28 cellular contexts compared by ENCODE assay signal in genomic region chr13:67283602-67284001, GRCh38. TPM values are rescaled to one million over a fixed set of nuclear protein-coding genes. Genes with fewer than 3 reads are reported as not detected.
DNase-seq lines count a peak whose midpoint lies in the region; ATAC-seq and TF ChIP-seq lines count a peak whose summit lies in the region.
"Had no signal": no experiment of that assay in that cellular context is flagged by ENCODE, and none has a peak within 500 bp of the region (broad histone marks: within the 10 kb centered on the region; RNA-seq: fewer than 3 reads in every experiment).

No MANE protein-coding gene starts in this region.

- peak overlapping the region; percentile 51 for H3K27ac ChIP-seq in hepatocyte
- no peak overlapping the region for H3K27ac ChIP-seq in aorta (ENCODE audit: low read depth in 1 of 2, low read length in 2 of 2)
- H3K27ac ChIP-seq: epithelial cell of prostate, left ventricle myocardium inferior, psoas muscle, thoracic aorta, vagina had no signal

- no peak for ATAC-seq in aorta (ENCODE audit: low FRiP score)
- no peak for ATAC-seq in HG03097 (IDR thresholded peaks at IDR 0.05; ENCODE audit: low FRiP score, unreplicated experiment)
- ATAC-seq in HG03521 (IDR thresholded peaks at IDR 0.05; ENCODE audit: unreplicated experiment): no peak
- ATAC-seq: naive thymus-derived CD4-positive, alpha-beta T cell; psoas muscle; stimulated activated naive CD8-positive, alpha-beta T cell treated with anti-CD3 and anti-CD28 coated beads, Interleukin-15, Interleukin-2, amounts not matched to agents 100 U/mL and 50 U/mL, for 24 hours had no signal

- H3K4me1 ChIP-seq in hepatocyte (ENCODE audit: insufficient read depth): no peaks in the 10 kb centered on the region
- H3K4me1 ChIP-seq in aorta (ENCODE audit: control insufficient read depth in 1 of 2, insufficient read depth in 2 of 2, low read length in 2 of 2): no peaks in the 10 kb centered on the region
- H3K4me1 ChIP-seq: HAP-1, left ventricle myocardium inferior, psoas muscle, vagina had no signal

- DNase-seq in COLO829 (ENCODE audit: low spot score) (peak; percentile 49), HPDE6-E6E7 (ENCODE audit: extremely low spot score) (peak; percentile 58), SW480 (ENCODE audit: low spot score) (peak; percentile 86), hepatocyte (ENCODE audit: low spot score) (peak; percentile 49), aorta (no peak), AG20443 (ENCODE audit: low spot score) (no peak)
- DNase-seq: activated CD4-positive, alpha-beta T cell treated with anti-CD3 and anti-CD28 coated beads, Interleukin-2, amount 10 ng/mL, durations not matched to agents 7 days and 5 days; activated T-cell treated with anti-CD3 and anti-CD28 coated beads, Interleukin-2, amount 50 U/mL, for 48 hours; CD8-positive, alpha-beta memory T cell; effector CD4-positive, alpha-beta T cell; hippocampal formation; immature natural killer cell; left ventricle myocardium inferior; naive thymus-derived CD4-positive, alpha-beta T cell; NCI-H1092 treated with DMSO at 0.1 percent for 48 hours; NCI-H187; NCI-H2171 treated with DMSO at 0.1 percent for 48 hours; NCI-H510A treated with DMSO at 0.1 percent for 48 hours; psoas muscle; Right ventricle myocardium superior; stimulated activated naive CD8-positive, alpha-beta T cell treated with anti-CD3 and anti-CD28 coated beads, Interleukin-15, Interleukin-2, amounts not matched to agents 100 U/mL and 50 U/mL, for 24 hours; T1000 had no signal

- TF ChIP-seq CTCF in hepatocyte (IDR thresholded peaks at IDR 0.05; ENCODE audit: poor library complexity): no peak

- H4K20me1 ChIP-seq in hepatocyte (ENCODE audit: insufficient read depth, poor library complexity, severe bottlenecking): no peaks in the 10 kb centered on the region

- H3K36me3 ChIP-seq in hepatocyte (replicated peaks; ENCODE audit: insufficient read depth, low read depth) (no peaks in the 10 kb centered on the region), aorta (ENCODE audit: control insufficient read depth in 1 of 2, insufficient read depth in 2 of 2, low read length in 1 of 2) (no peaks in the 10 kb centered on the region)
- H3K36me3 ChIP-seq: HAP-1, left ventricle myocardium inferior, thoracic aorta, vagina had no signal

- H3K27me3 ChIP-seq in hepatocyte: no peaks in the 10 kb centered on the region
- H3K27me3 ChIP-seq in aorta (ENCODE audit: control insufficient read depth in 1 of 2, insufficient read depth in 2 of 2, low read length in 1 of 2): no peaks in the 10 kb centered on the region
- H3K27me3 ChIP-seq: vagina had no signal

- WGBS in hepatocyte (ENCODE audit: low lambda C conversion rate, missing lambda C conversion rate): 47% methylated on average over 1 of the region's 1 CpG
- WGBS in aorta, 2 donors: 81 to 88% methylated on average over 1 of the region's 1 CpG

- no peak overlapping the region for H3K4me3 ChIP-seq in hepatocyte
- H3K4me3 ChIP-seq in aorta (ENCODE audit: low read length in 2 of 2): no peak overlapping the region
- H3K4me3 ChIP-seq: HAP-1, left ventricle myocardium inferior, psoas muscle, thoracic aorta, vagina had no signal

- H3K9me3 ChIP-seq in hepatocyte (ENCODE audit: low read depth) (no peaks in the 10 kb centered on the region), aorta (ENCODE audit: control insufficient read depth, low read length) (no peaks in the 10 kb centered on the region)
- H3K9me3 ChIP-seq: HAP-1, psoas muscle, thoracic aorta, vagina had no signal

- no peaks in the 10 kb centered on the region for H3K9me2 ChIP-seq in hepatocyte (replicated peaks; ENCODE audit: insufficient read depth)

- no peaks in the 10 kb centered on the region for H3K79me2 ChIP-seq in hepatocyte

- H2AFZ ChIP-seq in hepatocyte: no peak overlapping the region

- H3K4me2 ChIP-seq in hepatocyte: no peak overlapping the region

- intact Hi-C loops in aorta (cut with DNase I): no loop called here

RNA-seq across cellular contexts. Expression of gene PCDH9, which starts 53.5 kb away (rescaled TPM):
- total RNA-seq in hepatocyte (15.0 and 16.2 TPM in 2 replicates), aorta (1 to 10 TPM; 6.0 to 6.3 TPM)
- polyA plus RNA-seq in hepatocyte (6.9 and 9.5 TPM in 2 replicates), aorta (1 to 10 TPM in 1 of 2 donors, under 1 TPM in 1; 0.38 to 2.4 TPM)

Comparison
In these comparisons a context has a peak if more than half of its experiments do, and no peak if none do; other contexts are left out.
1. DNase-seq: peak in COLO829 (single experiment), HPDE6-E6E7 (single experiment), SW480 (single experiment) and hepatocyte (single experiment); none in aorta (0 of 2) and AG20443 (single experiment).